8 cellular contexts compared by ENCODE assay signal in the genomic region with DNA sequence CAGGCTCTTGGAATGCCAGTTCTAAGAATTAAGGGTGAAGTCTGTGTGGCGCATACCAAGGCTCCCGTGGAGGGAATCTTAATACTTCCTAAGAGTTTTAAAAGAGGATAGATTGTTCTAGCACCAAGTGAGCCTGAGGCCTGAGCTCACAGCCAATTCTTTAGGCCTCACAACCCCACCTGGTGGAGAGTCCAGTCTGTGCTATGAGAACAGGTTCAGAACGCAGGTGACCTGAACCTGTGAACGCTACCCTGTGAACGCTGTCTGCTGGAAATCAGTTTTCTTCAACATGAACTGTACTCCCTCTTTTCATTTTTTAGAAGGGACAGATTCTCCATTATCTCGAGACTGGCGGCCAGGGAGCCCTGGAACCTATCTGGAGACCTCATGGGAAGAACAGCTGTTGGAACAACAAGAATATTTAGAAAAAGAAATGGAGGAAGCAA. TPM values are rescaled to one million over a fixed set of nuclear protein-coding genes. Genes with fewer than 3 reads are reported as not detected.
A peak's percentile ranks its signal among the peaks of the same experiment; 100 is the strongest.
DNase-seq lines count a peak whose midpoint lies in the region; ATAC-seq and TF ChIP-seq lines count a peak whose summit lies in the region.

No MANE protein-coding gene starts in this region.

- H3K4me1 ChIP-seq in KMS-11 (ENCODE audit: low read depth, poor library complexity, severe bottlenecking) = no peaks in the 10 kb centered on the region
- H3K4me1 ChIP-seq in left lung = peaks cover 0 to 20% of the 10 kb centered on the region in 2 donors

- no peaks in the 10 kb centered on the region for H3K9me3 Mint-ChIP-seq in WTC11
- H3K9me3 Mint-ChIP-seq in central memory CD8-positive, alpha-beta T cell = no peaks in the 10 kb centered on the region

- H3K4me1 Mint-ChIP-seq in WTC11 = peaks cover 50% of the 10 kb centered on the region
- peaks cover 7% of the 10 kb centered on the region for H3K4me1 Mint-ChIP-seq in central memory CD8-positive, alpha-beta T cell

- H3K4me3 Mint-ChIP-seq in WTC11 = peak overlapping the region; percentile 68
- no peak overlapping the region for H3K4me3 Mint-ChIP-seq in central memory CD8-positive, alpha-beta T cell

- H3K4me3 ChIP-seq in KMS-11 (IDR thresholded peaks at IDR 0.05; ENCODE audit: insufficient read depth, low read depth, low read length) = no peak overlapping the region
- H3K4me3 ChIP-seq in left lung = peak overlapping the region; percentile 13 to 14

- no peaks in the 10 kb centered on the region for H3K79me2 ChIP-seq in KMS-11 (ENCODE audit: insufficient read depth, low read depth)

- DNase-seq in ACHN (peak; percentile 47), GM13977 (ENCODE audit: low spot score) (peak; percentile 72), WTC11 (ENCODE audit: low spot score) (peak; percentile 83), left lung (peak in 1 of 2 donors; percentile 77)
- no peak for DNase-seq in central memory CD8-positive, alpha-beta T cell (ENCODE audit: low spot score in 2 of 2)
- peak; percentile 27 to 45 (median 30) for DNase-seq in stimulated activated CD4-positive, alpha-beta T cell treated with anti-CD3 and anti-CD28 coated beads, TNF-alpha, amount 100 ng/mL, for 4 hours (ENCODE audit: low read depth in 3 of 3)

- intact Hi-C loops in left lung (cut with DNase I) = no loop called here

- H3K9me3 ChIP-seq in left lung = no peaks in the 10 kb centered on the region

- in situ Hi-C loops in ACHN (cut with HindIII; ENCODE audit: low pct_ligation_motif_present, low pct_unique_long_range_greater_than_20kb, low sequenced_read_pairs) = no loop called here
- in situ Hi-C loops in GM13977 (cut with MboI; ENCODE audit: low pct_unique_long_range_greater_than_20kb, low sequenced_read_pairs, unreplicated experiment) = no loop called here

- POLR2A ChIA-PET in WTC11 (lab: Charles Lee) = interaction anchor here (0.6 to 3.7 kb wide), 9 partner anchors 21 to 111 kb away, joined by 3 to 21 read pairs (median 7); partner anchors contain the start of genes ALG9, C11orf52 and CRYAB

- ATAC-seq in WTC11 (peak; percentile 62), left lung (peak; percentile 90), GM21576 (IDR thresholded peaks at IDR 0.05; ENCODE audit: unreplicated experiment) (no peak)
- ATAC-seq in central memory CD8-positive, alpha-beta T cell (replicated peaks; ENCODE audit: extremely low read depth, poor library complexity, severe bottlenecking) = peak; percentile 52

- H3K4me2 ChIP-seq in KMS-11 = no peak overlapping the region

- H3K27me3 Mint-ChIP-seq in WTC11 (ENCODE audit: low read depth) = no peaks in the 10 kb centered on the region
- H3K27me3 Mint-ChIP-seq in central memory CD8-positive, alpha-beta T cell = peaks cover 29% of the 10 kb centered on the region

- peak overlapping the region; percentile 100 for H3K27ac Mint-ChIP-seq in WTC11
- H3K27ac Mint-ChIP-seq in central memory CD8-positive, alpha-beta T cell (ENCODE audit: low read depth) = no peak overlapping the region

- no peak overlapping the region for H2AFZ ChIP-seq in KMS-11 (ENCODE audit: low read depth)

- CTCF ChIA-PET in WTC11 (lab: Charles Lee) = interaction anchor here (0.5 to 5.9 kb wide), 37 partner anchors 9 to 222 kb away, joined by 3 to 159 read pairs (median 4); partner anchors contain the start of genes ALG9, BCO2, C11orf52 and CRYAB

- TF ChIP-seq CTCF in GM13977 (IDR thresholded peaks at IDR 0.05; ENCODE audit: extremely low read depth, insufficient read depth, missing control alignments) (peak; percentile 77), KMS-11 (conservative IDR thresholded peaks at IDR 0.05; ENCODE audit: low read depth, low read length) (peak; percentile 60), WTC11 (IDR thresholded peaks at IDR 0.05) (peak; percentile 51), left lung (IDR thresholded peaks at IDR 0.05) (peak; percentile 33 to 56)

- no peak overlapping the region for H3K9ac ChIP-seq in KMS-11

- H4K20me1 ChIP-seq in KMS-11 (ENCODE audit: insufficient read depth) = no peaks in the 10 kb centered on the region

- H3K36me3 ChIP-seq in KMS-11 (ENCODE audit: insufficient read depth) = no peaks in the 10 kb centered on the region
- H3K36me3 ChIP-seq in left lung = peaks cover 0 to 5% of the 10 kb centered on the region in 2 donors

- H3K27ac ChIP-seq in KMS-11 = no peak overlapping the region
- peak overlapping the region; percentile 53 to 72 for H3K27ac ChIP-seq in left lung

- peaks cover 21% of the 10 kb centered on the region for H3K36me3 Mint-ChIP-seq in WTC11
- no peaks in the 10 kb centered on the region for H3K36me3 Mint-ChIP-seq in central memory CD8-positive, alpha-beta T cell (ENCODE audit: insufficient read depth)

- H3K27me3 ChIP-seq in KMS-11 (ENCODE audit: insufficient read depth, low read depth) (no peaks in the 10 kb centered on the region), left lung (peaks cover 0 to 17% of the 10 kb centered on the region in 2 donors)

TF ChIP-seq in WTC11, 78 proteins besides CTCF, POLR2A, EP300 and RAD21 (continues in another document):
- TF ChIP-seq EMX1 (CRISPR knock-in tag; IDR thresholded peaks at IDR 0.05) (no peak), PRRX2 (CRISPR knock-in tag; IDR thresholded peaks at IDR 0.05) (no peak), ZNF138 (CRISPR knock-in tag; conservative IDR thresholded peaks at IDR 0.05) (no peak), ZNF121 (CRISPR knock-in tag; IDR thresholded peaks at IDR 0.05) (no peak), ZNF425 (CRISPR knock-in tag; conservative IDR thresholded peaks at IDR 0.05) (no peak), ZNF396 (CRISPR knock-in tag; IDR thresholded peaks at IDR 0.05; ENCODE audit: borderline replicate concordance) (no peak), ATF1 (CRISPR knock-in tag; IDR thresholded peaks at IDR 0.05) (no peak), NFATC4 (CRISPR knock-in tag; IDR thresholded peaks at IDR 0.05) (no peak), USF1 (CRISPR knock-in tag; IDR thresholded peaks at IDR 0.05) (no peak), NR2C2 (CRISPR knock-in tag; IDR thresholded peaks at IDR 0.05) (no peak), SOX15 (CRISPR knock-in tag; IDR thresholded peaks at IDR 0.05) (no peak)
- TF ChIP-seq, protein P1, sequence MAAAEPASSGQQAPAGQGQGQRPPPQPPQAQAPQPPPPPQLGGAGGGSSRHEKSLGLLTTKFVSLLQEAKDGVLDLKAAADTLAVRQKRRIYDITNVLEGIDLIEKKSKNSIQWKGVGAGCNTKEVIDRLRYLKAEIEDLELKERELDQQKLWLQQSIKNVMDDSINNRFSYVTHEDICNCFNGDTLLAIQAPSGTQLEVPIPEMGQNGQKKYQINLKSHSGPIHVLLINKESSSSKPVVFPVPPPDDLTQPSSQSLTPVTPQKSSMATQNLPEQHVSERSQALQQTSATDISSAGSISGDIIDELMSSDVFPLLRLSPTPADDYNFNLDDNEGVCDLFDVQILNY (CRISPR knock-in tag; IDR thresholded peaks at IDR 0.05) = no peak
- TF ChIP-seq, protein P2, sequence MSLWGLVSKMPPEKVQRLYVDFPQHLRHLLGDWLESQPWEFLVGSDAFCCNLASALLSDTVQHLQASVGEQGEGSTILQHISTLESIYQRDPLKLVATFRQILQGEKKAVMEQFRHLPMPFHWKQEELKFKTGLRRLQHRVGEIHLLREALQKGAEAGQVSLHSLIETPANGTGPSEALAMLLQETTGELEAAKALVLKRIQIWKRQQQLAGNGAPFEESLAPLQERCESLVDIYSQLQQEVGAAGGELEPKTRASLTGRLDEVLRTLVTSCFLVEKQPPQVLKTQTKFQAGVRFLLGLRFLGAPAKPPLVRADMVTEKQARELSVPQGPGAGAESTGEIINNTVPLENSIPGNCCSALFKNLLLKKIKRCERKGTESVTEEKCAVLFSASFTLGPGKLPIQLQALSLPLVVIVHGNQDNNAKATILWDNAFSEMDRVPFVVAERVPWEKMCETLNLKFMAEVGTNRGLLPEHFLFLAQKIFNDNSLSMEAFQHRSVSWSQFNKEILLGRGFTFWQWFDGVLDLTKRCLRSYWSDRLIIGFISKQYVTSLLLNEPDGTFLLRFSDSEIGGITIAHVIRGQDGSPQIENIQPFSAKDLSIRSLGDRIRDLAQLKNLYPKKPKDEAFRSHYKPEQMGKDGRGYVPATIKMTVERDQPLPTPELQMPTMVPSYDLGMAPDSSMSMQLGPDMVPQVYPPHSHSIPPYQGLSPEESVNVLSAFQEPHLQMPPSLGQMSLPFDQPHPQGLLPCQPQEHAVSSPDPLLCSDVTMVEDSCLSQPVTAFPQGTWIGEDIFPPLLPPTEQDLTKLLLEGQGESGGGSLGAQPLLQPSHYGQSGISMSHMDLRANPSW (CRISPR knock-in tag; conservative IDR thresholded peaks at IDR 0.05; ENCODE audit: low read depth) = no peak
- TF ChIP-seq, protein P3, sequence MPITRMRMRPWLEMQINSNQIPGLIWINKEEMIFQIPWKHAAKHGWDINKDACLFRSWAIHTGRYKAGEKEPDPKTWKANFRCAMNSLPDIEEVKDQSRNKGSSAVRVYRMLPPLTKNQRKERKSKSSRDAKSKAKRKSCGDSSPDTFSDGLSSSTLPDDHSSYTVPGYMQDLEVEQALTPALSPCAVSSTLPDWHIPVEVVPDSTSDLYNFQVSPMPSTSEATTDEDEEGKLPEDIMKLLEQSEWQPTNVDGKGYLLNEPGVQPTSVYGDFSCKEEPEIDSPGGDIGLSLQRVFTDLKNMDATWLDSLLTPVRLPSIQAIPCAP (CRISPR knock-in tag; IDR thresholded peaks at IDR 0.05) = no peak

RNA-seq across cellular contexts. Expression of gene DLAT, which starts 43.2 kb away (rescaled TPM):
- total RNA-seq in WTC11 (2021) (55.7 to 60.4 TPM (median 56.6 TPM) in 3 replicates), left lung (10 to 100 TPM; 32.5 to 40.1 TPM)

RNA-seq across cellular contexts. Expression of gene DIXDC1, which starts 44.9 kb away (rescaled TPM):
- total RNA-seq in WTC11 (2021) = 12.6 to 14.6 TPM (median 13.5 TPM) in 3 replicates
- 10 to 100 TPM; 10.9 to 11.1 TPM for total RNA-seq in left lung

Comparison
In these comparisons a context has a peak if more than half of its experiments do, and no peak if none do; other contexts are left out.
1. DNase-seq: peak in ACHN (single experiment), GM13977 (single experiment), WTC11 (single experiment) and stimulated activated CD4-positive, alpha-beta T cell treated with anti-CD3 and anti-CD28 coated beads, TNF-alpha, amount 100 ng/mL, for 4 hours (3 of 3); none in central memory CD8-positive, alpha-beta T cell (0 of 2).
2. Peak in every context shown above with its lines, with median percentiles within 50 percentile points of each other: CTCF ChIP-seq.